8 cellular contexts compared by ENCODE assay signal in genomic region chr6:296151-297122, GRCh38. TPM values are rescaled to one million over a fixed set of nuclear protein-coding genes. Genes with fewer than 3 reads are reported as not detected.
A peak's percentile ranks its signal among the peaks of the same experiment; 100 is the strongest.
DNase-seq lines count a peak whose midpoint lies in the region; ATAC-seq lines count a peak whose summit lies in the region.

No MANE protein-coding gene starts in this region.

- H3K4me3 Mint-ChIP-seq in activated CD4-positive, alpha-beta memory T cell treated with anti-CD3 and anti-CD28 coated beads, Interleukin-2, amount 10 ng/mL, durations not matched to agents 7 days and 5 days = no peak overlapping the region
- H3K4me3 Mint-ChIP-seq in activated CD4-positive, alpha-beta memory T cell treated with anti-CD3 and anti-CD28 coated beads for 36 hours = no peak overlapping the region
- peak overlapping the region; percentile 24 to 37 for H3K4me3 Mint-ChIP-seq in effector memory CD8-positive, alpha-beta T cell

- H3K36me3 ChIP-seq in subcutaneous abdominal adipose tissue (ENCODE audit: control insufficient read depth in 5 of 5, insufficient read depth in 5 of 5, low read length in 5 of 5) = no peaks in the 10 kb centered on the region

- POLR2A ChIA-PET in activated CD4-positive, alpha-beta memory T cell treated with anti-CD3 and anti-CD28 coated beads, Interleukin-2, amount 10 ng/mL, durations not matched to agents 7 days and 5 days (lab: Charles Lee) = interaction anchor here (0.7 to 1.4 kb wide), 8 partner anchors 9 to 110 kb away, joined by 3 to 4 read pairs (median 3); no protein-coding TSS in a partner anchor
- POLR2A ChIA-PET in activated CD4-positive, alpha-beta memory T cell treated with anti-CD3 and anti-CD28 coated beads for 36 hours (lab: Charles Lee) = no interaction called here

- peak overlapping the region in 1 of 5 donors; percentile 14 for H3K9ac ChIP-seq in subcutaneous abdominal adipose tissue (ENCODE audit: low read length in 5 of 5)

- CTCF ChIA-PET in activated CD4-positive, alpha-beta memory T cell treated with anti-CD3 and anti-CD28 coated beads, Interleukin-2, amount 10 ng/mL, durations not matched to agents 7 days and 5 days (lab: Charles Lee) = no interaction called here
- CTCF ChIA-PET in activated CD4-positive, alpha-beta memory T cell treated with anti-CD3 and anti-CD28 coated beads for 36 hours (lab: Charles Lee) = interaction anchor here (0.6 kb wide), 1 partner anchor 96 kb away, joined by 3 read pairs; no protein-coding TSS in a partner anchor

- H3K36me3 Mint-ChIP-seq in activated CD4-positive, alpha-beta memory T cell treated with anti-CD3 and anti-CD28 coated beads, Interleukin-2, amount 10 ng/mL, durations not matched to agents 7 days and 5 days (ENCODE audit: low read depth) = peaks cover 7% of the 10 kb centered on the region
- peaks cover 3% of the 10 kb centered on the region for H3K36me3 Mint-ChIP-seq in activated CD4-positive, alpha-beta memory T cell treated with anti-CD3 and anti-CD28 coated beads for 36 hours
- H3K36me3 Mint-ChIP-seq in effector memory CD8-positive, alpha-beta T cell (ENCODE audit: insufficient read depth) = peaks cover 20% of the 10 kb centered on the region

- no peaks in the 10 kb centered on the region for H3K27me3 ChIP-seq in subcutaneous abdominal adipose tissue (ENCODE audit: control insufficient read depth in 5 of 5, insufficient read depth in 4 of 5, low read length in 5 of 5)

- peak; percentile 36 for ATAC-seq in HG03378 (IDR thresholded peaks at IDR 0.05; ENCODE audit: unreplicated experiment)
- no peak for ATAC-seq in effector memory CD8-positive, alpha-beta T cell (replicated peaks)
- no peak for ATAC-seq in GM21526 (IDR thresholded peaks at IDR 0.05; ENCODE audit: low FRiP score, unreplicated experiment)

- H3K27ac ChIP-seq in subcutaneous abdominal adipose tissue (ENCODE audit: low read depth, low read length) = peak overlapping the region; percentile 32

- no peak for DNase-seq in activated CD4-positive, alpha-beta memory T cell treated with anti-CD3 and anti-CD28 coated beads, Interleukin-2, amount 10 ng/mL, durations not matched to agents 7 days and 5 days
- DNase-seq in activated CD4-positive, alpha-beta memory T cell treated with anti-CD3 and anti-CD28 coated beads for 36 hours = no peak
- DNase-seq in effector memory CD8-positive, alpha-beta T cell = no peak
- DNase-seq in GF-D8 (lab: John Stamatoyannopoulos, UW) = no peak
- DNase-seq in NCI-H128 (lab: John Stamatoyannopoulos, UW; ENCODE audit: unreplicated experiment) = no peak

- H3K9me3 ChIP-seq in subcutaneous abdominal adipose tissue (ENCODE audit: control insufficient read depth in 5 of 5, low read length in 5 of 5) = no peaks in the 10 kb centered on the region

- H3K27ac Mint-ChIP-seq in activated CD4-positive, alpha-beta memory T cell treated with anti-CD3 and anti-CD28 coated beads, Interleukin-2, amount 10 ng/mL, durations not matched to agents 7 days and 5 days = peak overlapping the region; percentile 5
- H3K27ac Mint-ChIP-seq in activated CD4-positive, alpha-beta memory T cell treated with anti-CD3 and anti-CD28 coated beads for 36 hours = no peak overlapping the region
- peak overlapping the region; percentile 55 to 83 for H3K27ac Mint-ChIP-seq in effector memory CD8-positive, alpha-beta T cell

- H3K4me3 ChIP-seq in subcutaneous abdominal adipose tissue (ENCODE audit: low read depth in 1 of 5, low read length in 5 of 5) = peak overlapping the region in 2 of 5 donors; percentile 18 to 23

- no peaks in the 10 kb centered on the region for H3K27me3 Mint-ChIP-seq in activated CD4-positive, alpha-beta memory T cell treated with anti-CD3 and anti-CD28 coated beads, Interleukin-2, amount 10 ng/mL, durations not matched to agents 7 days and 5 days
- H3K27me3 Mint-ChIP-seq in activated CD4-positive, alpha-beta memory T cell treated with anti-CD3 and anti-CD28 coated beads for 36 hours = no peaks in the 10 kb centered on the region
- H3K27me3 Mint-ChIP-seq in effector memory CD8-positive, alpha-beta T cell = no peaks in the 10 kb centered on the region

- H3K4me1 Mint-ChIP-seq in activated CD4-positive, alpha-beta memory T cell treated with anti-CD3 and anti-CD28 coated beads, Interleukin-2, amount 10 ng/mL, durations not matched to agents 7 days and 5 days = peaks cover 41% of the 10 kb centered on the region
- H3K4me1 Mint-ChIP-seq in activated CD4-positive, alpha-beta memory T cell treated with anti-CD3 and anti-CD28 coated beads for 36 hours (ENCODE audit: low read depth) = peaks cover 37% of the 10 kb centered on the region
- peaks cover 29 to 30% of the 10 kb centered on the region in 2 donors for H3K4me1 Mint-ChIP-seq in effector memory CD8-positive, alpha-beta T cell (ENCODE audit: low read depth in 2 of 2)

- intact Hi-C loops in activated CD4-positive, alpha-beta memory T cell treated with anti-CD3 and anti-CD28 coated beads for 36 hours (cut with micrococcal nuclease) = no loop called here

- no peaks in the 10 kb centered on the region for H3K9me3 Mint-ChIP-seq in activated CD4-positive, alpha-beta memory T cell treated with anti-CD3 and anti-CD28 coated beads, Interleukin-2, amount 10 ng/mL, durations not matched to agents 7 days and 5 days
- no peaks in the 10 kb centered on the region for H3K9me3 Mint-ChIP-seq in activated CD4-positive, alpha-beta memory T cell treated with anti-CD3 and anti-CD28 coated beads for 36 hours
- no peaks in the 10 kb centered on the region for H3K9me3 Mint-ChIP-seq in effector memory CD8-positive, alpha-beta T cell

- peaks cover 11 to 66% (median 59%) of the 10 kb centered on the region in 5 donors for H3K4me1 ChIP-seq in subcutaneous abdominal adipose tissue (ENCODE audit: control insufficient read depth in 5 of 5, insufficient read depth in 5 of 5, low read length in 5 of 5)

RNA-seq across cellular contexts. Expression of gene DUSP22, which starts 4.2 kb away (rescaled TPM):
- 10 to 100 TPM; 36.3 to 41.5 TPM for total RNA-seq in activated CD4-positive, alpha-beta memory T cell treated with anti-CD3 and anti-CD28 coated beads, Interleukin-2, amount 10 ng/mL, durations not matched to agents 7 days and 5 days
- 10 to 100 TPM; 28.0 to 28.7 TPM for total RNA-seq in activated CD4-positive, alpha-beta memory T cell treated with anti-CD3 and anti-CD28 coated beads for 36 hours

Comparison
In these comparisons a context has a peak if more than half of its experiments do, and no peak if none do; other contexts are left out.
1. H3K4me3 Mint-ChIP-seq: peak in effector memory CD8-positive, alpha-beta T cell (2 of 2); none in activated CD4-positive, alpha-beta memory T cell treated with anti-CD3 and anti-CD28 coated beads, Interleukin-2, amount 10 ng/mL, durations not matched to agents 7 days and 5 days (single experiment) and activated CD4-positive, alpha-beta memory T cell treated with anti-CD3 and anti-CD28 coated beads for 36 hours (single experiment).